Comparison of ENCODE assay signal across 8 cellular contexts in genomic region chr16:67883872-67884261, GRCh38. TPM values are rescaled to one million over a fixed set of nuclear protein-coding genes. Genes with fewer than 3 reads are reported as not detected.
A peak's percentile ranks its signal among the peaks of the same experiment; 100 is the strongest.
DNase-seq lines count a peak whose midpoint lies in the region; TF ChIP-seq lines count a peak whose summit lies in the region.

No MANE protein-coding gene starts in this region.

- H3K9me3 ChIP-seq in BE2C (no peaks in the 10 kb centered on the region), HEK293 (ENCODE audit: control insufficient read depth, insufficient read depth, low read depth, low read length) (no peaks in the 10 kb centered on the region), adrenal gland (replicated peaks in 1 of 3) (no peaks in the 10 kb centered on the region)

- TF ChIP-seq CTCF in BE2C (IDR thresholded peaks at IDR 0.05; ENCODE audit: low read depth, low read length) = peak; percentile 92
- peak; percentile 94 for TF ChIP-seq CTCF in HEK293 (tag by site-specific recombination; IDR thresholded peaks at IDR 0.05)
- TF ChIP-seq CTCF in adrenal gland (IDR thresholded peaks at IDR 0.05) = peak; percentile 58 to 81 (median 76)

- H3K4me1 ChIP-seq in BE2C (peaks cover 7% of the 10 kb centered on the region), HEK293 (ENCODE audit: control insufficient read depth, insufficient read depth, low read length) (peaks cover 3% of the 10 kb centered on the region; the same call in 1 of the 2 replicates), adrenal gland (replicated peaks in 1 of 2) (peaks cover 11 to 32% of the 10 kb centered on the region in 2 donors)

- no peaks in the 10 kb centered on the region for H3K27me3 ChIP-seq in BE2C
- H3K27me3 ChIP-seq in adrenal gland = no peaks in the 10 kb centered on the region

- POLR2A ChIA-PET in HEK293 (lab: Yijun Ruan, JAX) = interaction anchor here (0.6 to 2.4 kb wide), 5 partner anchors 9 to 51 kb away, joined by 3 to 16 read pairs (median 4); partner anchors contain the start of genes EDC4, NUTF2 and PSKH1

- H3K36me3 ChIP-seq in BE2C = peaks cover 53% of the 10 kb centered on the region
- H3K36me3 ChIP-seq in HEK293 (ENCODE audit: control insufficient read depth in 2 of 2, insufficient read depth in 1 of 2, low read length in 2 of 2) = peaks cover 0 to 68% of the 10 kb centered on the region in 2 experiments; a peak in 1 of 3 replicates
- peaks cover 0 to 59% of the 10 kb centered on the region in 2 donors for H3K36me3 ChIP-seq in adrenal gland (replicated peaks in 1 of 2)

- intact Hi-C loops in adrenal gland (cut with DNase I) = loop anchor here (5.0 kb wide), 1 partner anchor 43 kb away; no protein-coding TSS in a partner anchor

- no peak for TF ChIP-seq POLR2A in adrenal gland (IDR thresholded peaks at IDR 0.05)

- DNase-seq in BE2C = peak; percentile 79
- DNase-seq in T-helper 1 cell = peak; percentile 49 to 69 (median 62)
- DNase-seq in adrenal gland = peak; percentile 36 to 72 (median 61)
- peak in 33 of 51 donors; percentile 3 to 64 (median 27) for DNase-seq in hypothalamus (lab: John Stamatoyannopoulos, UW)
- DNase-seq in stimulated activated CD4-positive, alpha-beta T cell treated with anti-CD3 and anti-CD28 coated beads, Interleukin-1b, Interleukin-23, amount 100 ng/mL, for 24 hours (ENCODE audit: low read depth in 4 of 4, low spot score in 1 of 4) = peak; percentile 47 to 63 (median 57)
- DNase-seq in medulla oblongata (ENCODE audit: extremely low spot score) = no peak
- DNase-seq in pons (ENCODE audit: low spot score) = no peak

- CTCF ChIA-PET in HEK293 (lab: Yijun Ruan, JAX) = interaction anchor here (0.6 to 4.2 kb wide), 38 partner anchors 8 to 404 kb away, joined by 3 to 62 read pairs (median 5); partner anchors contain the start of genes EDC4, NUTF2, PSKH1 and PSMB10

- H3K27ac ChIP-seq in HEK293 (ENCODE audit: extremely low read depth, low read depth, low read length) (no peak overlapping the region), adrenal gland (peak overlapping the region in 4 of 5 donors; percentile 4 to 83 (median 54))

- 33 to 65% (median 63%) methylated on average over 5 to 11 of the region's 11 CpGs for WGBS in adrenal gland, 4 donors

- H3K4me3 ChIP-seq in BE2C (ENCODE audit: low read depth, low read length) (no peak overlapping the region), HEK293 (ENCODE audit: low read depth, low read length) (no peak overlapping the region), adrenal gland (no peak overlapping the region)

TF ChIP-seq in HEK293, 187 proteins besides CTCF, POLR2A, EP300 and RAD21 (continues in another document):
- TF ChIP-seq ZBTB44 (tag by site-specific recombination; IDR thresholded peaks at IDR 0.05) = 0 out of 2 replicates have a peak, but pooled peaks have one; percentile 14
- peak; percentile 40 for TF ChIP-seq PATZ1 (tag by site-specific recombination; IDR thresholded peaks at IDR 0.05)
- TF ChIP-seq HOXC10 (CRISPR knock-in tag; IDR thresholded peaks at IDR 0.05) = no peak
- TF ChIP-seq ZNF654 (tag by site-specific recombination; IDR thresholded peaks at IDR 0.05; ENCODE audit: low read depth) = peak; percentile 56
- TF ChIP-seq OSR2 (tag by site-specific recombination; IDR thresholded peaks at IDR 0.05) = no peak
- TF ChIP-seq ZNF600 (tag by site-specific recombination; IDR thresholded peaks at IDR 0.05) = 0 out of 2 replicates have a peak, but pooled peaks have one; percentile 22
- TF ChIP-seq SCRT2 (tag by site-specific recombination; IDR thresholded peaks at IDR 0.05) = peak; percentile 100
- peak; percentile 100 for TF ChIP-seq SCRT1 (tag by site-specific recombination; IDR thresholded peaks at IDR 0.05; ENCODE audit: borderline replicate concordance)
- TF ChIP-seq ZNF2 (tag by site-specific recombination; IDR thresholded peaks at IDR 0.05) = peak; percentile 81
- TF ChIP-seq ZNF24 (tag by site-specific recombination; IDR thresholded peaks at IDR 0.05) = no peak
- 0 out of 2 replicates have a peak, but pooled peaks have one; percentile 11 for TF ChIP-seq ZBTB17 (tag by site-specific recombination; IDR thresholded peaks at IDR 0.05)
- peak; percentile 71; the same call in 1 of the 2 replicates for TF ChIP-seq ZEB2 (tag by site-specific recombination; IDR thresholded peaks at IDR 0.05)
- 0 out of 2 replicates have a peak, but pooled peaks have one; percentile 21 for TF ChIP-seq KLF17 (tag by site-specific recombination; IDR thresholded peaks at IDR 0.05)

RNA-seq across cellular contexts. Expression of gene NRN1L, which starts 0.8 kb away (rescaled TPM):
- not detected for polyA plus RNA-seq in BE2C (2012; ENCODE audit: insufficient read depth, insufficient read length, low read depth)
- total RNA-seq in adrenal gland = 1 to 10 TPM in 2 of 8 donors, under 1 TPM in 4, not detected in 2; 0.72 to 2.1 (median 0.90) TPM
- 1 to 10 TPM in 2 of 3 donors, under 1 TPM in 1; 0.99 to 6.8 (median 2.5) TPM for polyA plus RNA-seq in adrenal gland

RNA-seq across cellular contexts. Expression of gene PSKH1, which starts 9.2 kb away (rescaled TPM):
- 76.3 TPM for polyA plus RNA-seq in BE2C (2012; ENCODE audit: insufficient read depth, insufficient read length, low read depth)
- total RNA-seq in adrenal gland = 10 to 100 TPM; 19.9 to 43.7 (median 29.1) TPM
- polyA plus RNA-seq in adrenal gland = 10 to 100 TPM in 2 of 3 donors, 1 to 10 TPM in 1; 9.5 to 18.2 (median 15.4) TPM

RNA-seq across cellular contexts. Expression of gene EDC4, which starts 11.0 kb away (rescaled TPM):
- 95.2 TPM for polyA plus RNA-seq in BE2C (2012; ENCODE audit: insufficient read depth, insufficient read length, low read depth)
- total RNA-seq in adrenal gland = 10 to 100 TPM; 34.0 to 70.8 (median 54.1) TPM
- 100 to 1,000 TPM in 1 of 3 donors, 10 to 100 TPM in 2; 57.8 to 115 (median 73.3) TPM for polyA plus RNA-seq in adrenal gland

RNA-seq across cellular contexts. Expression of gene CENPT, which starts 36.4 kb away (rescaled TPM):
- polyA plus RNA-seq in BE2C (2012; ENCODE audit: insufficient read depth, insufficient read length, low read depth) = 97.8 TPM
- total RNA-seq in adrenal gland = 10 to 100 TPM; 18.1 to 58.6 (median 38.7) TPM
- polyA plus RNA-seq in adrenal gland = 100 to 1,000 TPM in 2 of 3 donors, 10 to 100 TPM in 1; 15.8 to 250 (median 126) TPM

RNA-seq across cellular contexts. Expression of gene NUTF2, which starts 37.1 kb away (rescaled TPM):
- 355 TPM for polyA plus RNA-seq in BE2C (2012; ENCODE audit: insufficient read depth, insufficient read length, low read depth)
- total RNA-seq in adrenal gland = 100 to 1,000 TPM in 2 of 8 donors, 10 to 100 TPM in 6; 30.0 to 201 (median 80.7) TPM
- polyA plus RNA-seq in adrenal gland = 100 to 1,000 TPM; 131 to 170 (median 134) TPM

Comparison
In these comparisons a context has a peak if more than half of its experiments do, and no peak if none do; other contexts are left out.
1. DNase-seq: peak in BE2C (single experiment), T-helper 1 cell (5 of 5), adrenal gland (7 of 7), hypothalamus (33 of 51) and stimulated activated CD4-positive, alpha-beta T cell treated with anti-CD3 and anti-CD28 coated beads, Interleukin-1b, Interleukin-23, amount 100 ng/mL, for 24 hours (4 of 4); none in medulla oblongata (single experiment) and pons (single experiment).
2. Peak in every context shown above with its lines, with median percentiles within 50 percentile points of each other: CTCF ChIP-seq.